25 cellular contexts compared by ENCODE assay signal in the genomic region with DNA sequence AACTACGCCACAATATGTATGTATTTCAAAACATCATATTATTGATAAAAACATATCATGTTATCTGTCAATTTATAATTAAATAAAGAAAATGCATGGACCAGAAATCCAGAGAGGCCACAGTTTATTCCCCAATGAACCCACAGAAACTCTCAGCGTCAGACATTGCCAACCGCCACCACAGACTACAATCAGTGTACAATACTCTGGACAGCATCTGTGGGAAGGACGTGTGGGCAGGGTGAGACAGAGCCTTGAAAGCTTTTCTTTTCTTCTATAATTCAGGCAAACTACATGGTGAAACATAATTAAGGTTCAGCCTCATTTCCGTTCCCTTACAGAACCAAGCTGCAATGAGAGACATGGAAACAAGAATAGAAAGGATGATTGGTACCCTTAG.
A peak's percentile ranks its signal among the peaks of the same experiment; 100 is the strongest.
DNase-seq lines count a peak whose midpoint lies in the region; TF ChIP-seq lines count a peak whose summit lies in the region.
"Had no signal": no experiment of that assay in that cellular context is flagged by ENCODE, and none has a peak within 500 bp of the region (broad histone marks: within the 10 kb centered on the region; RNA-seq: fewer than 3 reads in every experiment).

No MANE protein-coding gene starts in this region.

- H3K4me3 Mint-ChIP-seq in glutamatergic neuron (ENCODE audit: unreplicated experiment), result no peak overlapping the region
- H3K4me3 Mint-ChIP-seq: CD14-positive monocyte; CD4-positive, alpha-beta memory T cell; CD4-positive, CD25-positive, alpha-beta regulatory T cell; CD8-positive, alpha-beta memory T cell had no signal

- no peaks in the 10 kb centered on the region for H3K36me3 Mint-ChIP-seq in glutamatergic neuron (ENCODE audit: unreplicated experiment)
- H3K36me3 Mint-ChIP-seq: CD14-positive monocyte; CD4-positive, alpha-beta memory T cell; CD4-positive, CD25-positive, alpha-beta regulatory T cell; CD8-positive, alpha-beta memory T cell had no signal

- H3K36me3 ChIP-seq in SJCRH30 (no peaks in the 10 kb centered on the region), WERI-Rb-1 (no peaks in the 10 kb centered on the region)
- H3K36me3 ChIP-seq: BE2C, BLaER1 had no signal

- H3K9me3 ChIP-seq in SJCRH30 (replicated peaks), result no peaks in the 10 kb centered on the region
- no peaks in the 10 kb centered on the region for H3K9me3 ChIP-seq in WERI-Rb-1 (ENCODE audit: severe bottlenecking)
- H3K9me3 ChIP-seq: BE2C, BLaER1 had no signal

- no peak overlapping the region for H3K27ac ChIP-seq in SJCRH30
- no peak overlapping the region for H3K27ac ChIP-seq in WERI-Rb-1
- H3K27ac ChIP-seq: 22Rv1, BLaER1 had no signal

- H3K27ac Mint-ChIP-seq in glutamatergic neuron (ENCODE audit: unreplicated experiment), result peak overlapping the region; percentile 28
- H3K27ac Mint-ChIP-seq: CD14-positive monocyte; CD4-positive, alpha-beta memory T cell; CD4-positive, CD25-positive, alpha-beta regulatory T cell; CD8-positive, alpha-beta memory T cell had no signal

- no peak overlapping the region for H3K4me3 ChIP-seq in SJCRH30
- no peak overlapping the region for H3K4me3 ChIP-seq in WERI-Rb-1 (ENCODE audit: low read depth, low read length)
- H3K4me3 ChIP-seq: BLaER1, GM12878 had no signal

- H3K4me1 Mint-ChIP-seq in glutamatergic neuron (ENCODE audit: low read depth, unreplicated experiment), result peaks cover 17% of the 10 kb centered on the region
- H3K4me1 Mint-ChIP-seq: CD14-positive monocyte; CD4-positive, alpha-beta memory T cell; CD4-positive, CD25-positive, alpha-beta regulatory T cell; CD8-positive, alpha-beta memory T cell had no signal

- TF ChIP-seq CTCF in glutamatergic neuron (IDR thresholded peaks at IDR 0.05; ENCODE audit: partially characterized antibody, unreplicated experiment) (no peak), WERI-Rb-1 (IDR thresholded peaks at IDR 0.05; ENCODE audit: low read depth, low read length) (no peak)

- H3K9me3 Mint-ChIP-seq in glutamatergic neuron (ENCODE audit: unreplicated experiment), result peaks cover 3% of the 10 kb centered on the region

- DNase-seq in NCI-H69 (lab: John Stamatoyannopoulos, UW) (peak; percentile 77), glutamatergic neuron (no peak), middle frontal gyrus (ENCODE audit: extremely low spot score, low spot score) (peak; percentile 14), retina (peak; percentile 62), SJCRH30 (no peak), WERI-Rb-1 (no peak), SIG-M5 treated with dmso at 0.1 percent for 504 hours (lab: John Stamatoyannopoulos, UW; ENCODE audit: unreplicated experiment) (no peak)
- DNase-seq: ACHN; BE2C; C1 segment of cervical spinal cord; CD4-positive, alpha-beta memory T cell; CD4-positive, CD25-positive, alpha-beta regulatory T cell; CD8-positive, alpha-beta memory T cell; COR-L47; DMS 273 treated with DMSO at 0.1 percent for 48 hours; DMS153; DMS53; DMS79; DND-41; EL; GDM1 had no signal

- H3K27me3 ChIP-seq in SJCRH30, result peaks cover 6% of the 10 kb centered on the region; the same call in 1 of the 2 replicates
- no peaks in the 10 kb centered on the region for H3K27me3 ChIP-seq in WERI-Rb-1 (ENCODE audit: insufficient read depth, low read depth, severe bottlenecking)
- H3K27me3 ChIP-seq: BE2C, BLaER1 had no signal

- H3K4me1 ChIP-seq in SJCRH30, result no peaks in the 10 kb centered on the region
- H3K4me1 ChIP-seq: BE2C, BLaER1 had no signal

- no peaks in the 10 kb centered on the region for H3K27me3 Mint-ChIP-seq in glutamatergic neuron (ENCODE audit: unreplicated experiment)
- H3K27me3 Mint-ChIP-seq: CD4-positive, alpha-beta memory T cell; CD4-positive, CD25-positive, alpha-beta regulatory T cell; CD8-positive, alpha-beta memory T cell had no signal

Comparison
In these comparisons a context has a peak if more than half of its experiments do, and no peak if none do; other contexts are left out.
1. DNase-seq: peak in NCI-H69 (single experiment), middle frontal gyrus (single experiment) and retina (single experiment); none in glutamatergic neuron (single experiment), SJCRH30 (0 of 2), WERI-Rb-1 (single experiment) and SIG-M5 treated with dmso at 0.1 percent for 504 hours (single experiment).